12 cellular contexts compared by ENCODE assay signal in genomic region chr10:48543445-48543844, GRCh38.
DNase-seq lines count a peak whose midpoint lies in the region; ATAC-seq and TF ChIP-seq lines count a peak whose summit lies in the region.
"Had no signal": no experiment of that assay in that cellular context is flagged by ENCODE, and none has a peak within 500 bp of the region (broad histone marks: within the 10 kb centered on the region; RNA-seq: fewer than 3 reads in every experiment).

No MANE protein-coding gene starts in this region.

- peak; percentile 44 for ATAC-seq in WTC11
- ATAC-seq: A549, HCT116 had no signal

- TF ChIP-seq CTCF in HFFc6 (IDR thresholded peaks at IDR 0.05) (no peak), WTC11 (IDR thresholded peaks at IDR 0.05) (no peak), neural crest cell (conservative IDR thresholded peaks at IDR 0.05) (no peak), WERI-Rb-1 (IDR thresholded peaks at IDR 0.05; ENCODE audit: low read depth, low read length) (no peak)

- no peak for DNase-seq in HFFc6
- no peak for DNase-seq in WTC11 (ENCODE audit: low spot score)
- no peak for DNase-seq in neural crest cell (ENCODE audit: low read depth, low spot score)
- no peak for DNase-seq in NCI-H2107 (lab: John Stamatoyannopoulos, UW)
- DNase-seq in WERI-Rb-1, result no peak
- no peak for DNase-seq in AG08395 (ENCODE audit: low spot score)
- DNase-seq in posterior vena cava (ENCODE audit: low spot score), result no peak
- DNase-seq: CD8-positive, alpha-beta memory T cell had no signal

- H3K4me3 ChIP-seq in WERI-Rb-1 (ENCODE audit: low read depth, low read length), result no peak overlapping the region
- H3K4me3 ChIP-seq: A549, BLaER1 had no signal

- H3K4me1 Mint-ChIP-seq in HFFc6 (ENCODE audit: low read depth) (peaks cover 85% of the 10 kb centered on the region), WTC11 (peaks cover 38% of the 10 kb centered on the region), neural crest cell (no peaks in the 10 kb centered on the region)
- H3K4me1 Mint-ChIP-seq: CD8-positive, alpha-beta memory T cell had no signal

- H3K27ac Mint-ChIP-seq in HFFc6, result peak overlapping the region; percentile 77
- no peak overlapping the region for H3K27ac Mint-ChIP-seq in WTC11
- H3K27ac Mint-ChIP-seq in neural crest cell (ENCODE audit: unreplicated experiment), result peak overlapping the region; percentile 50
- H3K27ac Mint-ChIP-seq: CD8-positive, alpha-beta memory T cell had no signal

- H3K36me3 Mint-ChIP-seq in HFFc6 (ENCODE audit: low read depth) (peaks cover 35% of the 10 kb centered on the region), WTC11 (no peaks in the 10 kb centered on the region), neural crest cell (ENCODE audit: low read depth) (no peaks in the 10 kb centered on the region)
- H3K36me3 Mint-ChIP-seq: CD8-positive, alpha-beta memory T cell had no signal

- POLR2A ChIA-PET in WTC11 (lab: Charles Lee), result no interaction called here

- CTCF ChIA-PET in WTC11 (lab: Charles Lee), result interaction anchor here (0.6 to 2.6 kb wide), 5 partner anchors 9 to 113 kb away, joined by 3 to 13 read pairs (median 3); partner anchors contain the start of gene ARHGAP22

- intact Hi-C loops in posterior vena cava (cut with DNase I), result no loop called here

- peak overlapping the region; percentile 8; the same call in 1 of the 2 replicates for H3K4me3 Mint-ChIP-seq in HFFc6
- H3K4me3 Mint-ChIP-seq in WTC11, result no peak overlapping the region
- H3K4me3 Mint-ChIP-seq in neural crest cell, result no peak overlapping the region
- H3K4me3 Mint-ChIP-seq: CD8-positive, alpha-beta memory T cell had no signal

- H3K9me3 Mint-ChIP-seq in HFFc6 (no peaks in the 10 kb centered on the region), WTC11 (peaks cover under 1% of the 10 kb centered on the region; the same call in 1 of the 2 replicates), neural crest cell (no peaks in the 10 kb centered on the region)

- H3K27me3 Mint-ChIP-seq in HFFc6 (ENCODE audit: insufficient read depth), result no peaks in the 10 kb centered on the region; the same call in 1 of the 2 replicates
- H3K27me3 Mint-ChIP-seq in WTC11 (ENCODE audit: low read depth), result no peaks in the 10 kb centered on the region
- H3K27me3 Mint-ChIP-seq in neural crest cell (ENCODE audit: low read depth), result no peaks in the 10 kb centered on the region

- H3K36me3 ChIP-seq in WERI-Rb-1, result no peaks in the 10 kb centered on the region
- H3K36me3 ChIP-seq: BLaER1 had no signal

- no peaks in the 10 kb centered on the region for H3K9me3 ChIP-seq in WERI-Rb-1 (ENCODE audit: severe bottlenecking)
- H3K9me3 ChIP-seq: A549, BLaER1 had no signal

- H3K27me3 ChIP-seq in WERI-Rb-1 (ENCODE audit: insufficient read depth, low read depth, severe bottlenecking), result no peaks in the 10 kb centered on the region
- H3K27me3 ChIP-seq: BLaER1 had no signal

- H3K27ac ChIP-seq in WERI-Rb-1, result no peak overlapping the region
- H3K27ac ChIP-seq: A549, BLaER1, KMS-11 had no signal

TF ChIP-seq in WTC11, 78 proteins besides CTCF, POLR2A, EP300 and RAD21:
- TF ChIP-seq E2F5 (CRISPR knock-in tag; IDR thresholded peaks at IDR 0.05) (no peak), USF2 (CRISPR knock-in tag; IDR thresholded peaks at IDR 0.05) (no peak), NR2C2 (CRISPR knock-in tag; IDR thresholded peaks at IDR 0.05) (no peak), TEAD4 (CRISPR knock-in tag; IDR thresholded peaks at IDR 0.05) (no peak)
